Comparison of ENCODE assay signal across 8 cellular contexts in the genomic region with DNA sequence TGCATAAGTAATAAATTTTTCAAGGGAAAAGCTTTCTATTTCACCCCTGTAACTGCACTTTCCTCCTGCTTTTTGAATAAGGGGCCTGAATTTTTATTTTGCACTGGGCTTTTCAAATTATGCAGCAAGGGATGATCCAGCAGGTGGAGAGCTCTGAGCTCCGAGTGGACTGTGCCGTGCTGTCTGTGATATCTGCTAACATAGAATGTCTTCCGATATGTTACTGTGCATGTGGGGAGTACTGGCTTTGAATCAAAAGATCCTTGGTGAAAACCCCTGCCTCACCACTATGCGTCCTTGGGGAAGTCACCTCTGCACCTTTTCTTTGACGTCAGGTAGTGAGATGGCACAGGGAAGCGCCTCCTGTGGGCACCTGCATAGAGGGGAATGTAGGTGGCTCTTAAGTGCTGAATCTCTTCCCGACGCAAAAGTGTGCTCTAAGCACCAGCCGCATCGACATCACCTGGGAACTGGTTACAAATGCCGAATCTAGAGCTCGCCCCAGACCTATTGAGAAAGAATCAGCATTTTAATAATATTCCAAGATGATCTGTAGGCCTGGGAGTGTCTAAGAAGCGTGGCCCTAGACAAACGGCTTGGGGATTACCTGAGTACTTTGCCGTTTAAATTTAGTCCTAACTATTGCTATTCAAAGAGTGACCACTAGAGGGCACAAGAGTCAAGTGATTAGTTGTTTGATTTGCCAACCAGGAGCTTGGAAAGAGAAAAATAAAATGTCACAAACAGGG. TPM values are rescaled to one million over a fixed set of nuclear protein-coding genes. Genes with fewer than 3 reads are reported as not detected.
DNase-seq lines count a peak whose midpoint lies in the region; ATAC-seq, FAIRE-seq and TF ChIP-seq lines count a peak whose summit lies in the region.

No MANE protein-coding gene starts in this region.

- TF ChIP-seq EP300 in H1 (IDR thresholded peaks at IDR 0.05; ENCODE audit: borderline replicate concordance in 1 of 2, low read depth in 2 of 2, low read length in 2 of 2) = no peak

- H3K18ac ChIP-seq in H1 (ENCODE audit: extremely low read depth, low read length) (no peak overlapping the region; the same call in 1 of the 2 replicates), mesendoderm (ENCODE audit: low read length) (no peak overlapping the region)

- no peak overlapping the region for H4K5ac ChIP-seq in H1 (ENCODE audit: insufficient read length, low read depth, low read length)
- no peak overlapping the region for H4K5ac ChIP-seq in mesendoderm (ENCODE audit: low read length)

- no peak overlapping the region for H3K14ac ChIP-seq in H1 (ENCODE audit: insufficient read length)

- no peak overlapping the region for H4K91ac ChIP-seq in H1 (replicated peaks; ENCODE audit: insufficient read length, low read length)

- peak; percentile 93 for FAIRE-seq in H1 (lab: Jason Lieb, UNC)

- H3K23me2 ChIP-seq in H1 (ENCODE audit: low read depth, low read length) = peaks cover 8% of the 10 kb centered on the region; the same call in 1 of the 2 replicates

- CTCF ChIA-PET in RWPE1 (lab: Yijun Ruan, JAX) (interaction anchor here (0.5 to 4.3 kb wide), 15 partner anchors 11 to 310 kb away, joined by 3 to 87 read pairs (median 3); partner anchors contain the start of gene WFS1), H1 (lab: Charles Lee; ENCODE audit: partially characterized antibody) (interaction anchor here (0.6 to 37.7 kb wide), 72 partner anchors 11 to 1936 kb away, joined by 3 to 908 read pairs (median 4); partner anchors contain the start of genes C4orf50 and WFS1)

- TF ChIP-seq CTCF in LNCaP clone FGC (IDR thresholded peaks at IDR 0.05; ENCODE audit: control insufficient read depth, extremely low read depth, insufficient read depth) = peak; percentile 75
- TF ChIP-seq CTCF in RWPE1 (conservative IDR thresholded peaks at IDR 0.05; ENCODE audit: low read depth) = peak; percentile 77
- peak in 2 of 3 experiments; percentile 69 to 70; a peak in 3 of 4 replicates for TF ChIP-seq CTCF in H1 (IDR thresholded peaks at IDR 0.05; ENCODE audit: control extremely low read depth in 1 of 3, insufficient read depth in 1 of 3, low read depth in 1 of 3, low read length in 3 of 3)
- TF ChIP-seq CTCF in lower leg skin (IDR thresholded peaks at IDR 0.05) = peak in 1 of 3 donors; percentile 35

- H2BK12ac ChIP-seq in H1 (ENCODE audit: low read depth, low read length) = no peak overlapping the region

- intact Hi-C loops in lower leg skin (cut with DNase I; ENCODE audit: low total_unique reads) = loop anchor here (2.0 kb wide), 1 partner anchor 76 kb away; no protein-coding TSS in a partner anchor

- H3K56ac ChIP-seq in H1 (replicated peaks; ENCODE audit: insufficient read length, low read depth, low read length) (no peak overlapping the region), mesendoderm (ENCODE audit: low read length) (no peak overlapping the region)

- H3K79me1 ChIP-seq in H1 (ENCODE audit: low read depth, low read length) (no peaks in the 10 kb centered on the region), mesendoderm (ENCODE audit: low read length) (no peaks in the 10 kb centered on the region)

- H3K36me3 ChIP-seq in H1 (ENCODE audit: control insufficient read depth in 2 of 4, insufficient read depth in 4 of 4, low read length in 3 of 4) (no peaks in the 10 kb centered on the region), mesendoderm (ENCODE audit: control insufficient read depth, insufficient read depth, low read length) (no peaks in the 10 kb centered on the region)

- H3K4ac ChIP-seq in H1 (replicated peaks; ENCODE audit: insufficient read length, low read depth, low read length) = no peak overlapping the region
- H3K4ac ChIP-seq in mesendoderm (ENCODE audit: low read depth, low read length) = no peak overlapping the region

- no peaks in the 10 kb centered on the region for H3K9me3 ChIP-seq in H1 (ENCODE audit: insufficient read depth in 2 of 2, low read depth in 1 of 2, low read length in 1 of 2)

- peak; percentile 6 for DNase-seq in activated T-cell treated with anti-CD3 and anti-CD28 coated beads for 24 hours (ENCODE audit: low read depth)
- no peak for DNase-seq in activated T-cell treated with anti-CD3 and anti-CD28 coated beads for 4 hours
- DNase-seq in LNCaP clone FGC (ENCODE audit: low read depth) = peak; percentile 59
- DNase-seq in RWPE1 (ENCODE audit: low spot score) = peak; percentile 55
- peak in 1 of 2 experiments; percentile 62 for DNase-seq in H1 (ENCODE audit: low read depth in 1 of 2, low spot score in 2 of 2)
- peak; percentile 86 for DNase-seq in mesendoderm
- no peak for DNase-seq in lower leg skin (ENCODE audit: low spot score in 2 of 2)

- WGBS in H1 (ENCODE audit: extremely low coverage in 1 of 2, insufficient coverage in 1 of 2, insufficient read length in 1 of 2, insufficient replicate concordance in 2 of 2, low coverage in 1 of 2, low lambda C conversion rate in 2 of 2, missing lambda C conversion rate in 1 of 2), 2 experiments = 30% methylated on average over 15 of the region's 15 CpGs; no CpG with 5 or more reads in 1 of the 2 experiments
- WGBS in mesendoderm (ENCODE audit: extremely low coverage, insufficient coverage, low lambda C conversion rate) = no CpG with 5 or more reads among the region's 15 CpGs
- 13 to 14% methylated on average over 15 of the region's 15 CpGs for WGBS in lower leg skin, 2 donors

- no peak overlapping the region for H2BK15ac ChIP-seq in H1 (ENCODE audit: low read length)
- H2BK15ac ChIP-seq in mesendoderm (replicated peaks; ENCODE audit: low read depth) = no peak overlapping the region

- H3K4me2 ChIP-seq in H1 (ENCODE audit: insufficient read depth in 1 of 2, low read depth in 2 of 2, low read length in 2 of 2) = peak overlapping the region; percentile 51 to 63
- peak overlapping the region; percentile 53 for H3K4me2 ChIP-seq in mesendoderm (ENCODE audit: low read length)

- H3K4me3 ChIP-seq in LNCaP clone FGC (ENCODE audit: low read depth, low read length) (no peak overlapping the region), H1 (ENCODE audit: extremely low read depth in 1 of 4, insufficient read depth in 2 of 4, low read depth in 3 of 4, low read length in 4 of 4) (peak overlapping the region; percentile 5 to 50 (median 26); a peak in 6 of 8 replicates), mesendoderm (ENCODE audit: low read length) (no peak overlapping the region), lower leg skin (ENCODE audit: low read depth, poor library complexity, severe bottlenecking) (no peak overlapping the region)

- H2AK5ac ChIP-seq in H1 (ENCODE audit: low read depth, low read length) (no peak overlapping the region), mesendoderm (ENCODE audit: low read length) (no peak overlapping the region)

- peak; percentile 83 to 86 for TF ChIP-seq RAD21 in H1 (IDR thresholded peaks at IDR 0.05 in 1 of 2, conservative IDR thresholded peaks at IDR 0.05 in 1 of 2; ENCODE audit: low read depth in 2 of 2, low read length in 2 of 2)

- 0 out of 2 replicates have a peak overlapping the region, but pooled peaks have one; percentile 19 for H2AFZ ChIP-seq in H1 (ENCODE audit: low read length)

- ATAC-seq in HG02610 (IDR thresholded peaks at IDR 0.05; ENCODE audit: unreplicated experiment) = no peak

- TF ChIP-seq POLR2A in H1 (IDR thresholded peaks at IDR 0.05; ENCODE audit: control extremely low read depth in 1 of 2, low read depth in 2 of 2, low read length in 2 of 2) = no peak
- TF ChIP-seq POLR2A in lower leg skin (IDR thresholded peaks at IDR 0.05) = no peak

- H3K27ac ChIP-seq in RWPE1 (no peak overlapping the region), H1 (ENCODE audit: low read depth, low read length) (no peak overlapping the region), mesendoderm (ENCODE audit: low read depth, low read length) (no peak overlapping the region)

- H3K4me1 ChIP-seq in H1 (replicated peaks in 1 of 4; ENCODE audit: control insufficient read depth in 3 of 4, insufficient read depth in 4 of 4, low read length in 3 of 4) = peaks cover 0 to 5% (median 4%) of the 10 kb centered on the region in 4 experiments; a peak in 3 of 7 replicates
- no peaks in the 10 kb centered on the region for H3K4me1 ChIP-seq in mesendoderm (ENCODE audit: control insufficient read depth, low read depth, low read length)

- no peaks in the 10 kb centered on the region for H4K20me1 ChIP-seq in H1 (replicated peaks in 1 of 2; ENCODE audit: control insufficient read depth in 1 of 2, insufficient read depth in 2 of 2, low read length in 2 of 2)

- H3K79me2 ChIP-seq in H1 (ENCODE audit: control insufficient read depth in 1 of 2, insufficient read depth in 2 of 2, low read length in 2 of 2) (no peaks in the 10 kb centered on the region), mesendoderm (ENCODE audit: control insufficient read depth, insufficient read depth, low read length) (no peaks in the 10 kb centered on the region)

- H3K23ac ChIP-seq in H1 (ENCODE audit: insufficient read length) = no peak overlapping the region
- H3K23ac ChIP-seq in mesendoderm (ENCODE audit: low read length) = no peak overlapping the region

- no peak overlapping the region for H4K8ac ChIP-seq in H1 (ENCODE audit: extremely low read depth, insufficient read depth, low read length)
- no peak overlapping the region for H4K8ac ChIP-seq in mesendoderm (ENCODE audit: low read depth, low read length)

- H2BK120ac ChIP-seq in H1 (replicated peaks; ENCODE audit: low read depth, low read length) (no peak overlapping the region), mesendoderm (ENCODE audit: low read depth, low read length) (no peak overlapping the region)

- H3K9ac ChIP-seq in H1 (replicated peaks in 1 of 4; ENCODE audit: extremely low read depth in 1 of 4, low read depth in 3 of 4, low read length in 3 of 4) = no peak overlapping the region; a peak in 1 of 7 replicates
- H3K9ac ChIP-seq in mesendoderm (ENCODE audit: low read length) = no peak overlapping the region

- no peak overlapping the region for H2BK20ac ChIP-seq in H1 (ENCODE audit: low read length)

- POLR2A ChIA-PET in RWPE1 (lab: Yijun Ruan, JAX; ENCODE audit: low non-redundant PET) = no interaction called here
- POLR2A ChIA-PET in H1 (lab: Charles Lee; ENCODE audit: partially characterized antibody) = no interaction called here

- H2BK5ac ChIP-seq in H1 (ENCODE audit: low read depth, low read length) (no peak overlapping the region), mesendoderm (ENCODE audit: low read length) (no peak overlapping the region)

- H3K27me3 ChIP-seq in H1 (replicated peaks in 1 of 4; ENCODE audit: control insufficient read depth in 3 of 4, extremely low read depth in 1 of 4, insufficient read depth in 3 of 4, low read length in 3 of 4) = no peaks in the 10 kb centered on the region; a peak in 1 of 7 replicates
- H3K27me3 ChIP-seq in mesendoderm (ENCODE audit: insufficient read depth, low read length, poor library complexity) = no peaks in the 10 kb centered on the region

RNA-seq across cellular contexts. Expression of gene WFS1, which starts 19.2 kb away (rescaled TPM):
- total RNA-seq in H1 (2021; fragmentation: NEBNext Ultra II Directional; extraction: Animal tissue kit (Norgen Biotek cat#: 25700)) = 29.1 and 34.0 TPM in 2 replicates
- 43.1 and 55.7 TPM in 2 replicates for polyA plus RNA-seq in H1 (2011; rRNA removed)
- 24.1 TPM for polyA plus RNA-seq in H1 (2011; cell fraction: cytosol; rRNA removed)
- polyA plus RNA-seq in H1 (2011; cell fraction: nucleus; rRNA removed) = 61.1 TPM
- polyA plus RNA-seq in H1 (2012, experiment 1 of 2) = 24.6 to 36.6 TPM (median 30.1 TPM) in 4 replicates
- 30.5 TPM for polyA plus RNA-seq in H1 (2012, experiment 2 of 2)
- polyA plus RNA-seq in H1 (2013, experiment 1 of 2) = 46.0 TPM
- polyA plus RNA-seq in H1 (2013, experiment 2 of 2) = 45.6 TPM
- polyA minus RNA-seq in H1 (2011; rRNA and poly(A)+ RNA removed) = 30.6 and 54.0 TPM in 2 replicates
- 20.2 TPM for polyA minus RNA-seq in H1 (2011; cell fraction: cytosol; rRNA and poly(A)+ RNA removed)
- 24.3 TPM for polyA minus RNA-seq in H1 (2011; cell fraction: nucleus; rRNA and poly(A)+ RNA removed)
- polyA plus RNA-seq in mesendoderm (2013, experiment 1 of 2) = 23.7 TPM
- polyA plus RNA-seq in mesendoderm (2013, experiment 2 of 2) = 21.6 TPM
- 10 to 100 TPM; 39.4 to 48.6 (median 45.1) TPM for total RNA-seq in lower leg skin

RNA-seq across cellular contexts. Expression of gene JAKMIP1, which starts 50.1 kb away (rescaled TPM):
- total RNA-seq in H1 (2021; fragmentation: NEBNext Ultra II Directional; extraction: Animal tissue kit (Norgen Biotek cat#: 25700)) = 3.9 and 4.4 TPM in 2 replicates
- 2.5 and 2.7 TPM in 2 replicates for polyA plus RNA-seq in H1 (2011; rRNA removed)
- 4.6 TPM for polyA plus RNA-seq in H1 (2011; cell fraction: cytosol; rRNA removed)
- polyA plus RNA-seq in H1 (2011; cell fraction: nucleus; rRNA removed) = 6.6 TPM
- 3.2 to 4.2 TPM (median 3.3 TPM) in 4 replicates for polyA plus RNA-seq in H1 (2012, experiment 1 of 2)
- 0.80 TPM for polyA plus RNA-seq in H1 (2012, experiment 2 of 2)
- 1.5 TPM for polyA plus RNA-seq in H1 (2013, experiment 1 of 2)
- 1.5 TPM for polyA plus RNA-seq in H1 (2013, experiment 2 of 2)
- 1.5 and 1.9 TPM in 2 replicates for polyA minus RNA-seq in H1 (2011; rRNA and poly(A)+ RNA removed)
- polyA minus RNA-seq in H1 (2011; cell fraction: cytosol; rRNA and poly(A)+ RNA removed) = 3.4 TPM
- 9.3 TPM for polyA minus RNA-seq in H1 (2011; cell fraction: nucleus; rRNA and poly(A)+ RNA removed)
- 3.5 TPM for polyA plus RNA-seq in mesendoderm (2013, experiment 1 of 2)
- 3.5 TPM for polyA plus RNA-seq in mesendoderm (2013, experiment 2 of 2)
- total RNA-seq in lower leg skin = not detected

Comparison
In these comparisons a context has a peak if more than half of its experiments do, and no peak if none do; other contexts are left out.
1. DNase-seq: peak in activated T-cell treated with anti-CD3 and anti-CD28 coated beads for 24 hours (single experiment), LNCaP clone FGC (single experiment), RWPE1 (single experiment) and mesendoderm (single experiment); none in activated T-cell treated with anti-CD3 and anti-CD28 coated beads for 4 hours (single experiment) and lower leg skin (0 of 2).
2. H3K4me3 ChIP-seq: peak in H1 (4 of 4); none in LNCaP clone FGC (single experiment), mesendoderm (single experiment) and lower leg skin (single experiment).